8 cellular contexts compared by ENCODE assay signal in the genomic region with DNA sequence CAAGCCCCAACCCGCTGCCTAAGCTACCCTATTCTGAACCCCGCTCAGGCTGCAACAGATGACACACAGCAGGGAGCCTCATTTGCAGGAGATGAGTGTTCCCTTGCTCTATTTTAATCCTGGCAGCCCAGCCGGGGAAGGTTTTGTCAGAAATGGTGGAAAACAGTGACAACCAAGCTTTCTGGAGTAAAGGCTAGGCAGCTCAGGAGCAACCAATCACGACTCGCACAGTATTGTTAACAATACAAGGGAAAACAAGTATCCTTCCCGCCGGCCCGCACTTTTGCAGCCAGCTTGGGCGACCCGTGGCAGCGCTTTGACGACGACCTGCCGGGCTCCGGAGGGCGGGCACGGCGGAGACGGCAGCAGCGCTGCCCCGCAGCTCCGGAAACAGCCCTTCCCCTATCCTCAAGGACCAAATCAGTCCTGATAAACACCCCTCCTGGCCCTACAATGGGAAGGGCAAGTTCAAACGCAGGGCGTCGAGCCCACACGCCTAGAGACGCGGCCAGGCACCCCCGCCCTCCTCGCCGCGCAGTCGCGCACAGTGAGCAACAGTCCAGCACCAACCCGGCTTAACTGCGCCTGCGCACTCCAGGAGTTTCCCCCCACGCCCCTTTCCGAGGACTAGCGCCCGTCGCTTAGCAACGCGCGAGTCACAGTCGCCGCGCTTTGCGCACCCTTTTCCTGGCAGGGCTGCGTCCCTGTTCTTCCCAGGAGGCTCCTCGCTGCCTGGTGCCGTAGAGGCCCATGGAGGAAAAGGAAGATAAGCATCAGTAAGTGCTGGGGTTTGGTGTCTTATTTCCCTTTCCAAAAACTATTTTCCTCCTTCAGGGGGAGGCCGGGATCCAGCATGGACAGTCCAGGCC.
DNase-seq lines count a peak whose midpoint lies in the region; ATAC-seq and TF ChIP-seq lines count a peak whose summit lies in the region.

No MANE protein-coding gene starts in this region.

- H3K27ac Mint-ChIP-seq in activated naive CD8-positive, alpha-beta T cell treated with anti-CD3 and anti-CD28 coated beads, Interleukin-2, amount 50 U/mL, for 24 hours, result peak overlapping the region; percentile 78
- peak overlapping the region; percentile 87 for H3K27ac Mint-ChIP-seq in osteocyte (ENCODE audit: unreplicated experiment)

- intact Hi-C loops in Right ventricle myocardium inferior (cut with DNase I), result loop anchor here (5.0 kb wide), 2 partner anchors 123 to 127 kb away; a partner anchor contains a TSS

- H3K4me3 Mint-ChIP-seq in activated naive CD8-positive, alpha-beta T cell treated with anti-CD3 and anti-CD28 coated beads, Interleukin-2, amount 50 U/mL, for 24 hours, result peak overlapping the region; percentile 79
- peak overlapping the region; percentile 91 for H3K4me3 Mint-ChIP-seq in osteocyte (ENCODE audit: unreplicated experiment)

- H3K36me3 Mint-ChIP-seq in activated naive CD8-positive, alpha-beta T cell treated with anti-CD3 and anti-CD28 coated beads, Interleukin-2, amount 50 U/mL, for 24 hours (ENCODE audit: low read depth), result no peaks in the 10 kb centered on the region
- no peaks in the 10 kb centered on the region for H3K36me3 Mint-ChIP-seq in osteocyte (ENCODE audit: unreplicated experiment)

- no peaks in the 10 kb centered on the region for H3K9me3 Mint-ChIP-seq in activated naive CD8-positive, alpha-beta T cell treated with anti-CD3 and anti-CD28 coated beads, Interleukin-2, amount 50 U/mL, for 24 hours
- H3K9me3 Mint-ChIP-seq in osteocyte (ENCODE audit: unreplicated experiment), result no peaks in the 10 kb centered on the region

- no peaks in the 10 kb centered on the region for H3K27me3 ChIP-seq in thoracic aorta (replicated peaks; ENCODE audit: insufficient read depth)

- POLR2A ChIA-PET in GM10248 (lab: Yijun Ruan, JAX), result no interaction called here

- no peaks in the 10 kb centered on the region for H3K9me3 ChIP-seq in thoracic aorta

- H3K36me3 ChIP-seq in thoracic aorta, result no peaks in the 10 kb centered on the region

- peak overlapping the region; percentile 80 to 92 for H3K27ac ChIP-seq in thoracic aorta

- H3K4me1 Mint-ChIP-seq in activated naive CD8-positive, alpha-beta T cell treated with anti-CD3 and anti-CD28 coated beads, Interleukin-2, amount 50 U/mL, for 24 hours, result peaks cover 16% of the 10 kb centered on the region
- H3K4me1 Mint-ChIP-seq in osteocyte (ENCODE audit: unreplicated experiment), result peaks cover 17% of the 10 kb centered on the region

- DNase-seq in GM10248 (ENCODE audit: extremely low spot score) (peak; percentile 94), NCI-H1105 treated with DMSO at 0.1 percent for 48 hours (lab: John Stamatoyannopoulos, UW) (peak; percentile 95), SW 1271 (lab: John Stamatoyannopoulos, UW) (peak; percentile 86 to 94), Right ventricle myocardium inferior (ENCODE audit: missing footprints) (peak; percentile 97), osteocyte (ENCODE audit: extremely low spot score, unreplicated experiment) (peak; percentile 98), thoracic aorta (ENCODE audit: low spot score) (peak; percentile 87)
- DNase-seq in activated naive CD8-positive, alpha-beta T cell treated with anti-CD3 and anti-CD28 coated beads, Interleukin-2, amount 50 U/mL, for 24 hours, result peak; percentile 88

- H3K4me3 ChIP-seq in thoracic aorta, result peak overlapping the region; percentile 76

- TF ChIP-seq CTCF in GM10248 (IDR thresholded peaks at IDR 0.05; ENCODE audit: control extremely low read depth, extremely low read depth, low read depth, missing control alignments), result no peak
- TF ChIP-seq CTCF in osteocyte (IDR thresholded peaks at IDR 0.05), result no peak
- TF ChIP-seq CTCF in thoracic aorta (IDR thresholded peaks at IDR 0.05), result no peak

- CTCF ChIA-PET in GM10248 (lab: Yijun Ruan, JAX), result interaction anchor here (3.5 kb wide), 1 partner anchor 12 kb away, joined by 12 read pairs; no protein-coding TSS in a partner anchor

- H3K4me1 ChIP-seq in thoracic aorta (ENCODE audit: control insufficient read depth in 1 of 2, low read depth in 2 of 2), result peaks cover 5 to 14% of the 10 kb centered on the region in 2 donors

- peak; percentile 97 for ATAC-seq in HG02678 (IDR thresholded peaks at IDR 0.05; ENCODE audit: unreplicated experiment)
- ATAC-seq in activated naive CD8-positive, alpha-beta T cell treated with anti-CD3 and anti-CD28 coated beads, Interleukin-2, amount 50 U/mL, for 24 hours, result peak; percentile 99
- peak; percentile 99 for ATAC-seq in Right ventricle myocardium inferior
- ATAC-seq in thoracic aorta (ENCODE audit: insufficient number of reproducible peaks, low FRiP score, low read depth), result peak; percentile 95

- peaks cover 20% of the 10 kb centered on the region for H3K27me3 Mint-ChIP-seq in activated naive CD8-positive, alpha-beta T cell treated with anti-CD3 and anti-CD28 coated beads, Interleukin-2, amount 50 U/mL, for 24 hours
- peaks cover 9% of the 10 kb centered on the region for H3K27me3 Mint-ChIP-seq in osteocyte (ENCODE audit: unreplicated experiment)

Comparison
In these comparisons a context has a peak if more than half of its experiments do, and no peak if none do; other contexts are left out.
1. Peak in every context shown above with its lines: DNase-seq, ATAC-seq, H3K4me3 ChIP-seq and H3K27ac ChIP-seq.